Comparison of ENCODE assay signal across 9 cellular contexts in genomic region chr15:90924375-90924774, GRCh38. TPM values are rescaled to one million over a fixed set of nuclear protein-coding genes. Genes with fewer than 3 reads are reported as not detected.
DNase-seq lines count a peak whose midpoint lies in the region; ATAC-seq and TF ChIP-seq lines count a peak whose summit lies in the region.
"Had no signal": no experiment of that assay in that cellular context is flagged by ENCODE, and none has a peak within 500 bp of the region (broad histone marks: within the 10 kb centered on the region; RNA-seq: fewer than 3 reads in every experiment).

No MANE protein-coding gene starts in this region.

- no peak for DNase-seq in CD4-positive, alpha-beta T cell
- DNase-seq in dermis blood vessel endothelial cell = no peak
- no peak for DNase-seq in activated CD8-positive, alpha-beta memory T cell treated with anti-CD3 and anti-CD28 coated beads for 24 hours
- DNase-seq: head of caudate nucleus had no signal

- no peak overlapping the region for H3K27ac Mint-ChIP-seq in CD4-positive, alpha-beta T cell

- TF ChIP-seq CTCF in KMS-11 (conservative IDR thresholded peaks at IDR 0.05; ENCODE audit: low read depth, low read length) = no peak
- TF ChIP-seq CTCF in CD4-positive, alpha-beta T cell (IDR thresholded peaks at IDR 0.05) = no peak

- peak overlapping the region; percentile 49 for H3K4me2 ChIP-seq in KMS-11

- H3K4me1 ChIP-seq in KMS-11 (ENCODE audit: low read depth, poor library complexity, severe bottlenecking) = peaks cover 50% of the 10 kb centered on the region

- no peaks in the 10 kb centered on the region for H4K20me1 ChIP-seq in KMS-11 (ENCODE audit: insufficient read depth)

- no peaks in the 10 kb centered on the region for H3K9me3 Mint-ChIP-seq in CD4-positive, alpha-beta T cell
- H3K9me3 Mint-ChIP-seq: central memory CD8-positive, alpha-beta T cell had no signal

- POLR2A ChIA-PET in CD4-positive, alpha-beta T cell (lab: Charles Lee) = no interaction called here

- H3K27me3 ChIP-seq in KMS-11 (ENCODE audit: insufficient read depth, low read depth) = no peaks in the 10 kb centered on the region
- no peaks in the 10 kb centered on the region for H3K27me3 ChIP-seq in CD4-positive, alpha-beta T cell (ENCODE audit: control insufficient read depth, insufficient read depth, low read length)
- H3K27me3 ChIP-seq: neutrophil had no signal

- no peaks in the 10 kb centered on the region for H3K36me3 ChIP-seq in KMS-11 (ENCODE audit: insufficient read depth)

- peak overlapping the region; percentile 67 for H3K27ac ChIP-seq in KMS-11
- H3K27ac ChIP-seq in CD4-positive, alpha-beta T cell (ENCODE audit: low read depth, low read length) = no peak overlapping the region
- H3K27ac ChIP-seq: neutrophil had no signal

- H3K9ac ChIP-seq in KMS-11 = peak overlapping the region; percentile 23; the same call in 1 of the 2 replicates

- H3K79me2 ChIP-seq in KMS-11 (ENCODE audit: insufficient read depth, low read depth) = no peaks in the 10 kb centered on the region

- H3K9me3 ChIP-seq in CD4-positive, alpha-beta T cell (ENCODE audit: control insufficient read depth, low read length) = no peaks in the 10 kb centered on the region
- H3K9me3 ChIP-seq: neutrophil had no signal

- H3K4me3 ChIP-seq in KMS-11 (IDR thresholded peaks at IDR 0.05; ENCODE audit: insufficient read depth, low read depth, low read length) = no peak overlapping the region

- no peak overlapping the region for H3K4me3 Mint-ChIP-seq in CD4-positive, alpha-beta T cell
- H3K4me3 Mint-ChIP-seq: central memory CD8-positive, alpha-beta T cell had no signal

- peaks cover 20% of the 10 kb centered on the region for H3K36me3 Mint-ChIP-seq in CD4-positive, alpha-beta T cell (ENCODE audit: low read depth)

- peak; percentile 63 for ATAC-seq in GM18868 (IDR thresholded peaks at IDR 0.05; ENCODE audit: unreplicated experiment)
- ATAC-seq in GM21717 (IDR thresholded peaks at IDR 0.05; ENCODE audit: unreplicated experiment) = peak; percentile 77
- ATAC-seq in CD4-positive, alpha-beta T cell (ENCODE audit: poor library complexity) = no peak

- H3K4me1 Mint-ChIP-seq in CD4-positive, alpha-beta T cell (ENCODE audit: low read depth) = peaks cover 2% of the 10 kb centered on the region

- intact Hi-C loops in CD4-positive, alpha-beta T cell (cut with DNase I, micrococcal nuclease) = no loop called here

- CTCF ChIA-PET in CD4-positive, alpha-beta T cell (lab: Charles Lee) = no interaction called here

- peak overlapping the region; percentile 35; the same call in 1 of the 2 replicates for H2AFZ ChIP-seq in KMS-11 (ENCODE audit: low read depth)

- H3K27me3 Mint-ChIP-seq in CD4-positive, alpha-beta T cell = no peaks in the 10 kb centered on the region
- H3K27me3 Mint-ChIP-seq: central memory CD8-positive, alpha-beta T cell had no signal

RNA-seq across cellular contexts. Expression of gene HDDC3, which starts 8.0 kb away (rescaled TPM):
- total RNA-seq in CD4-positive, alpha-beta T cell = 10 to 100 TPM in 1 of 2 experiments, 1 to 10 TPM in 1; 9.9 to 10.8 TPM
- 16.3 and 16.7 TPM in 2 replicates for total RNA-seq in dermis blood vessel endothelial cell

RNA-seq across cellular contexts. Expression of gene UNC45A, which starts 10.7 kb away (rescaled TPM):
- 10 to 100 TPM; 17.6 to 18.9 TPM for total RNA-seq in CD4-positive, alpha-beta T cell
- 128 and 141 TPM in 2 replicates for total RNA-seq in dermis blood vessel endothelial cell

RNA-seq across cellular contexts. Expression of gene MAN2A2, which starts 21.3 kb away (rescaled TPM):
- 100 to 1,000 TPM; 125 to 128 TPM for total RNA-seq in CD4-positive, alpha-beta T cell
- total RNA-seq in dermis blood vessel endothelial cell = 23.1 and 38.7 TPM in 2 replicates

RNA-seq across cellular contexts. Expression of gene RCCD1, which starts 30.3 kb away (rescaled TPM):
- 1 to 10 TPM; 4.5 to 4.8 TPM for total RNA-seq in CD4-positive, alpha-beta T cell
- total RNA-seq in dermis blood vessel endothelial cell = 6.8 and 12.4 TPM in 2 replicates

RNA-seq across cellular contexts. Expression of gene FES, which starts 40.1 kb away (rescaled TPM):
- 1 to 10 TPM; 3.0 to 5.5 TPM for total RNA-seq in CD4-positive, alpha-beta T cell
- 110 and 134 TPM in 2 replicates for total RNA-seq in dermis blood vessel endothelial cell
